26 cellular contexts compared by ENCODE assay signal in genomic region chr15:38304486-38304885, GRCh38. TPM values are rescaled to one million over a fixed set of nuclear protein-coding genes. Genes with fewer than 3 reads are reported as not detected.
DNase-seq lines count a peak whose midpoint lies in the region; ATAC-seq and TF ChIP-seq lines count a peak whose summit lies in the region.
"Had no signal": no experiment of that assay in that cellular context is flagged by ENCODE, and none has a peak within 500 bp of the region (broad histone marks: within the 10 kb centered on the region; RNA-seq: fewer than 3 reads in every experiment).

No MANE protein-coding gene starts in this region.

- H3K4me1 ChIP-seq in GM23338 (ENCODE audit: insufficient read depth): peaks cover 25% of the 10 kb centered on the region

- intact Hi-C loops in sciatic nerve (cut with DNase I): no loop called here

- H2AFZ ChIP-seq in GM23338: no peak overlapping the region

- no peaks in the 10 kb centered on the region for H3K27me3 ChIP-seq in GM23338 (ENCODE audit: insufficient read depth)
- H3K27me3 ChIP-seq: BLaER1 treated with 17β-estradiol and CSF1 and Interleukin-3, amounts not matched to agents 10 nM and 100 nM; SJSA1 had no signal

- no peak overlapping the region for H3K4me3 Mint-ChIP-seq in GM23338
- H3K4me3 Mint-ChIP-seq: CD4-positive, alpha-beta T cell had no signal

- no peaks in the 10 kb centered on the region for H3K27me3 Mint-ChIP-seq in GM23338 (ENCODE audit: insufficient read depth, low read depth, poor library complexity)

- H3K4me3 ChIP-seq in GM23338 (no peak overlapping the region), choroid plexus epithelial cell (ENCODE audit: low read depth, low read length) (no peak overlapping the region)
- H3K4me3 ChIP-seq: BLaER1 treated with 17β-estradiol and CSF1 and Interleukin-3, amounts not matched to agents 10 nM and 100 nM; GM12878; SJSA1 had no signal

- peaks cover 44% of the 10 kb centered on the region for H4K20me1 ChIP-seq in GM23338 (replicated peaks; ENCODE audit: insufficient read depth)

- H3K27ac Mint-ChIP-seq in GM23338: peak overlapping the region; percentile 3; the same call in 1 of the 2 replicates
- H3K27ac Mint-ChIP-seq: CD4-positive, alpha-beta T cell had no signal

- H3K4me1 Mint-ChIP-seq in GM23338: peaks cover 39% of the 10 kb centered on the region

- H3K79me2 ChIP-seq in GM23338 (replicated peaks; ENCODE audit: insufficient read depth): peaks cover 98% of the 10 kb centered on the region

- no peak overlapping the region for H3K4me2 ChIP-seq in GM23338

- no peak overlapping the region for H3K27ac ChIP-seq in GM23338 (ENCODE audit: low read depth)
- H3K27ac ChIP-seq: HL-60, SJSA1 had no signal

- H3K36me3 Mint-ChIP-seq in GM23338 (ENCODE audit: low read depth): peaks cover 11% of the 10 kb centered on the region; the same call in 2 of the 3 replicates

- no peak for TF ChIP-seq CTCF in GM23338 (conservative IDR thresholded peaks at IDR 0.05; ENCODE audit: low read depth in 2 of 2)
- no peak for TF ChIP-seq CTCF in choroid plexus epithelial cell (conservative IDR thresholded peaks at IDR 0.05; ENCODE audit: low read depth, low read length)

- H3K9me3 Mint-ChIP-seq in GM23338: no peaks in the 10 kb centered on the region
- H3K9me3 Mint-ChIP-seq: CD4-positive, alpha-beta T cell had no signal

- H3K36me3 ChIP-seq in GM23338 (ENCODE audit: insufficient read depth): no peaks in the 10 kb centered on the region

- H3F3A ChIP-seq in GM23338 (replicated peaks; ENCODE audit: low read depth): no peaks in the 10 kb centered on the region

- ATAC-seq in GM23338 (no peak), sciatic nerve (peak; percentile 65), GM19455 (IDR thresholded peaks at IDR 0.05; ENCODE audit: unreplicated experiment) (no peak)
- ATAC-seq: GM12878, PC-3 had no signal

- DNase-seq in AG20443 (ENCODE audit: low spot score): peak; percentile 19
- DNase-seq in GM23338 (ENCODE audit: low spot score): no peak
- DNase-seq in choroid plexus epithelial cell (ENCODE audit: low read depth): peak; percentile 15
- DNase-seq in sciatic nerve (ENCODE audit: low spot score): no peak
- no peak for DNase-seq in KG1 (lab: John Stamatoyannopoulos, UW)
- DNase-seq in germinal center (ENCODE audit: low spot score): no peak
- no peak for DNase-seq in NCI-H774 (lab: John Stamatoyannopoulos, UW)
- DNase-seq: ACHN; AML-193; CD4-positive, alpha-beta T cell; DMS53; HCEC 1CT; Karpas-422; NCI-H1092 treated with DMSO at 0.1 percent for 48 hours; NCI-H1436; NCI-H187 treated with DMSO at 0.1 percent for 48 hours; NCI-H2171 treated with DMSO at 0.1 percent for 48 hours; NCI-H345; NCI-H510A treated with DMSO at 0.1 percent for 48 hours; NCI-H748 treated with DMSO at 0.1 percent for 48 hours; PC-3 had no signal

- no peaks in the 10 kb centered on the region for H3K9me2 ChIP-seq in GM23338 (ENCODE audit: insufficient read depth)

TF ChIP-seq in GM23338, 12 proteins besides CTCF, POLR2A, EP300 and RAD21 (continues in another document):
- no peak for TF ChIP-seq CREB1 (CRISPR knock-in tag; IDR thresholded peaks at IDR 0.05; ENCODE audit: low read depth)
- TF ChIP-seq STAT1 (IDR thresholded peaks at IDR 0.05; ENCODE audit: unreplicated experiment): no peak
- no peak for TF ChIP-seq EZH2 (IDR thresholded peaks at IDR 0.05; ENCODE audit: low read depth, unreplicated experiment)
- TF ChIP-seq ZNF331 (CRISPR knock-in tag; IDR thresholded peaks at IDR 0.05; ENCODE audit: low read depth): no peak
- no peak for TF ChIP-seq JUNB (IDR thresholded peaks at IDR 0.05; ENCODE audit: unreplicated experiment)
- TF ChIP-seq POLR2AphosphoS5 (IDR thresholded peaks at IDR 0.05; ENCODE audit: low read depth): no peak
- no peak for TF ChIP-seq ETS1 (IDR thresholded peaks at IDR 0.05)
- TF ChIP-seq ZNF114 (CRISPR knock-in tag; IDR thresholded peaks at IDR 0.05): no peak
- no peak for TF ChIP-seq REST (IDR thresholded peaks at IDR 0.05; ENCODE audit: unreplicated experiment)

RNA-seq across cellular contexts. Expression of gene SPRED1, which starts 51.9 kb away (rescaled TPM):
- 44.0 and 44.1 TPM in 2 replicates for total RNA-seq in GM23338 (2014; rRNA removed; shearing (Covaris generic))
- polyA plus RNA-seq in GM23338 (2016; fragmentation: Nextera tagmentation; extraction: Ambion mirVana): 11.2 and 11.4 TPM in 2 replicates
- total RNA-seq in sciatic nerve: 56.4 TPM

Comparison
In these comparisons a context has a peak if more than half of its experiments do, and no peak if none do; other contexts are left out.
1. DNase-seq: peak in AG20443 (single experiment) and choroid plexus epithelial cell (single experiment); none in GM23338 (single experiment), sciatic nerve (single experiment), KG1 (single experiment), germinal center (single experiment) and NCI-H774 (single experiment).